In the genomic region with DNA sequence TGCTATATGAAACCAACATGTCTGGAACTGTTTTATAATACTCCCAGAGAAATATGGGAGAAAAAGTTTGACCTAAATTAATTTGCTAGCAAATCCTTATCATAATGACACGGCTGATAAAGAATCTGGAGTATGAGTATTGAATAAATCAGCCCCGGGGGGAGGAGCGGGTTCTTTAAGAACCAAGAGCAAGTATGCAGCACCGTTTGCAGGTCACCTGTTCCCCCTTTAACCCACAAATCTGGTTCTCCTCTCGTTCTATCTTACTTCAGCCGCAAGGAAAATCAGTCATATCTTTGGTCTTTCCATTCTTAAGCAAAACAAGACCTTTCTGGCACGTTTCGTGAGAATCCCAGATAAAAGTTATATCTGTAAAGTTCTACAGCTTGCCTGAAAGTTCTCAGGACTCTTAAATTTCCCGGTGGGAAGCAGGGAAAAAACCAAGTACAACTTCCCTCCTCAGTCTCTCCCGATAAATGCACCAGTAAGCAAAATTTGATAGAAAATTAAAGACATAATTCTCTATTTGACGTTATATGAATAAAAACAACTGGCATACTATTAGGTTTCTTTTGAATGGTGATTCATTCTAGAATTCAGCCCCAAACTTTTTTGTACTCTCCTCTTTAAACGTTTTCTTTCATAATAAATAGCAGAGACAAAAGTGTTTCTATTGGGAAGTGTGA, we compare ENCODE assay signal across 1 cellular context.
TF ChIP-seq lines count a peak whose summit lies in the region.

No MANE protein-coding gene starts in this region.

TF ChIP-seq in IMR-90, 13 proteins besides CTCF, POLR2A, EP300 and RAD21:
- TF ChIP-seq MAFK (IDR thresholded peaks at IDR 0.05; ENCODE audit: low read depth, low read length), result peak; percentile 66
- no peak for TF ChIP-seq NFE2L2 (IDR thresholded peaks at IDR 0.05; ENCODE audit: low read depth, low read length)
- TF ChIP-seq RFX5 (IDR thresholded peaks at IDR 0.05; ENCODE audit: low read depth, low read length), result no peak
- TF ChIP-seq MXI1 (IDR thresholded peaks at IDR 0.05; ENCODE audit: borderline replicate concordance, low read depth, low read length), result no peak
